ENCODE assay signal across 9 cellular contexts in the genomic region with DNA sequence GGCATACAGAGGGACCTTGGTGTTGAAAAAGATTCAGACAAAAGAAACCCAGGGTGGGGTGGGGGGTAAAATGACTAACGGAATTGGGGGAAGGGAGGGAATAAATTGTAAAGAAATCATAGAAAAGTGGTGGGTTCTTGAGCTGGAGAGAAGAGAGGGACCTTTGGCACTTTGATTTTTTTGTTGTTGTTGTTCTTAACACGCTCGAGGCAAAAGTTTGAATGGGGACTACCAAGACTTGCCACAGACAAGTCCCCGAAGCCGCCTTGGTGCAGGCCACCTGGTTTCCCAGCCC. TPM values are rescaled to one million over a fixed set of nuclear protein-coding genes. Genes with fewer than 3 reads are reported as not detected.
A peak's percentile ranks its signal among the peaks of the same experiment; 100 is the strongest.
DNase-seq lines count a peak whose midpoint lies in the region; ATAC-seq, FAIRE-seq and TF ChIP-seq lines count a peak whose summit lies in the region.
"Had no signal": no experiment of that assay in that cellular context is flagged by ENCODE, and none has a peak within 500 bp of the region (broad histone marks: within the 10 kb centered on the region; RNA-seq: fewer than 3 reads in every experiment).

No MANE protein-coding gene starts in this region.

- TF ChIP-seq POLR2A in K562 (conservative IDR thresholded peaks at IDR 0.05), result no peak
- TF ChIP-seq POLR2A in GM12892 (IDR thresholded peaks at IDR 0.05; ENCODE audit: low read depth, low read length), result no peak

- ATAC-seq in left cardiac atrium (no peak), K562 (no peak), GM21723 (IDR thresholded peaks at IDR 0.05; ENCODE audit: unreplicated experiment) (no peak)

- CTCF ChIA-PET in K562 (lab: Yijun Ruan, JAX; ENCODE audit: low intra/inter-chr PET ratio), result interaction anchor here (0.7 kb wide), 1 partner anchor 807 kb away, joined by 3 read pairs; no protein-coding TSS in a partner anchor

- H4K20me1 ChIP-seq in K562 (replicated peaks; ENCODE audit: control insufficient read depth, insufficient read depth, low read length), result no peaks in the 10 kb centered on the region

- no peaks in the 10 kb centered on the region for H3K36me3 ChIP-seq in left ventricle myocardium inferior
- H3K36me3 ChIP-seq in K562 (ENCODE audit: control insufficient read depth, insufficient read depth, low read length), result no peaks in the 10 kb centered on the region
- no peaks in the 10 kb centered on the region for H3K36me3 ChIP-seq in mesodermal cell (ENCODE audit: control insufficient read depth, insufficient read depth, low read length)
- H3K36me3 ChIP-seq: neutrophil had no signal

- no peak for TF ChIP-seq RAD21 in K562 (CRISPR knock-in tag; conservative IDR thresholded peaks at IDR 0.05 in 1 of 2, IDR thresholded peaks at IDR 0.05 in 1 of 2)

- H3K27me3 ChIP-seq in left ventricle myocardium inferior (ENCODE audit: low read depth), result peaks cover 98% of the 10 kb centered on the region
- peaks cover 11 to 28% of the 10 kb centered on the region in 2 experiments; a peak in 4 of 5 replicates for H3K27me3 ChIP-seq in K562 (ENCODE audit: control insufficient read depth in 2 of 2, insufficient read depth in 2 of 2, low read length in 2 of 2)

- 4% methylated on average over 4 of the region's 5 CpGs for WGBS in K562 (ENCODE audit: insufficient coverage, low coverage, missing lambda C conversion rate)
- 0 to 3% methylated on average over 5 of the region's 5 CpGs for WGBS in mesodermal cell (ENCODE audit: insufficient coverage in 2 of 2), 2 experiments

- H3K4me1 ChIP-seq in left ventricle myocardium inferior (peaks cover 43% of the 10 kb centered on the region), K562 (replicated peaks in 1 of 2; ENCODE audit: control insufficient read depth in 2 of 2, insufficient read depth in 2 of 2, low read length in 2 of 2) (peaks cover 5 to 36% of the 10 kb centered on the region in 2 experiments; a peak in 3 of 5 replicates), mesodermal cell (ENCODE audit: control insufficient read depth, insufficient read depth, low read length, poor library complexity, severe bottlenecking) (peaks cover 10% of the 10 kb centered on the region)

- peak overlapping the region; percentile 76 for H3K27ac ChIP-seq in left ventricle myocardium inferior (replicated peaks)
- no peak overlapping the region for H3K27ac ChIP-seq in K562 (ENCODE audit: extremely low read depth, low read depth, low read length)
- peak overlapping the region; percentile 68 for H3K27ac ChIP-seq in mesodermal cell (ENCODE audit: low read depth, low read length, severe bottlenecking)
- H3K27ac ChIP-seq: neutrophil had no signal

- no peaks in the 10 kb centered on the region for H3K79me2 ChIP-seq in K562 (ENCODE audit: control insufficient read depth, insufficient read depth, low read length)

- intact Hi-C loops in left ventricle myocardium inferior (cut with micrococcal nuclease), result no loop called here
- intact Hi-C loops in left cardiac atrium (cut with DNase I), result no loop called here
- intact Hi-C loops in K562 (cut with micrococcal nuclease), result loop anchor here (2.0 to 5.0 kb wide), 3 partner anchors 40 to 1159 kb away; no protein-coding TSS in a partner anchor

- peak overlapping the region; percentile 98; the same call in 1 of the 2 replicates for H2AFZ ChIP-seq in K562 (ENCODE audit: low read depth, low read length)

- H3K9ac ChIP-seq in K562 (ENCODE audit: insufficient read depth in 1 of 2, low read depth in 2 of 2, low read length in 2 of 2), result peak overlapping the region in 1 of 2 experiments; percentile 71; a peak in 1 of 4 replicates

- no peak for DNase-seq in left ventricle myocardium inferior
- no peak for DNase-seq in left cardiac atrium
- DNase-seq in K562 (ENCODE audit: extremely low read depth in 1 of 4, low spot score in 3 of 4), result no peak
- no peak for DNase-seq in NCI-H2107 treated with DMSO at 0.1 percent for 48 hours (lab: John Stamatoyannopoulos, UW; ENCODE audit: unreplicated experiment)
- no peak for DNase-seq in GM12892 (ENCODE audit: insufficient read length)
- no peak for DNase-seq in activated gamma-delta T cell treated with Interleukin-2 at 50 U/mL for 16 hours

- H3K9me3 ChIP-seq in left ventricle myocardium inferior (replicated peaks) (no peaks in the 10 kb centered on the region), K562 (replicated peaks; ENCODE audit: control insufficient read depth, insufficient read depth, low read depth, low read length) (no peaks in the 10 kb centered on the region), mesodermal cell (ENCODE audit: control insufficient read depth, low read length) (no peaks in the 10 kb centered on the region)
- H3K9me3 ChIP-seq: neutrophil had no signal

- no peak for TF ChIP-seq EP300 in K562 (IDR thresholded peaks at IDR 0.05; ENCODE audit: low read length)

- POLR2A ChIA-PET in K562 (lab: Yijun Ruan, JAX), result no interaction called here

- BruUV-seq in K562 (replicated peaks; lab: Mats Ljungman, UMichigan), result no TSS peak

- in situ Hi-C loops in K562 (cut with MboI), result loop anchor here (10.0 kb wide), 1 partner anchor 1117 kb away; no protein-coding TSS in a partner anchor

- no peaks in the 10 kb centered on the region for H3K9me1 ChIP-seq in K562 (ENCODE audit: control insufficient read depth, insufficient read depth, low read length)

- TF ChIP-seq CTCF in left ventricle myocardium inferior (IDR thresholded peaks at IDR 0.05; ENCODE audit: borderline replicate concordance), result no peak
- TF ChIP-seq CTCF in K562 (IDR thresholded peaks at IDR 0.05 in 2 of 3, conservative IDR thresholded peaks at IDR 0.05 in 1 of 3; ENCODE audit: insufficient read depth in 2 of 3, low read depth in 1 of 3, low read length in 3 of 3), result no peak

- FAIRE-seq in K562 (lab: Jason Lieb, UNC) (no peak), GM12892 (lab: Jason Lieb, UNC) (no peak)

- H3K4me3 ChIP-seq in left ventricle myocardium inferior, result peak overlapping the region; percentile 67
- H3K4me3 ChIP-seq in K562, result no peak overlapping the region
- peak overlapping the region; percentile 78 for H3K4me3 ChIP-seq in mesodermal cell (ENCODE audit: extremely low read depth, insufficient read depth, low read length, poor library complexity, severe bottlenecking)

- H3K4me2 ChIP-seq in K562 (ENCODE audit: insufficient read depth, low read length), result no peak overlapping the region

TF ChIP-seq in K562, 482 proteins besides CTCF, POLR2A, EP300 and RAD21:
- TF ChIP-seq POLR2G (IDR thresholded peaks at IDR 0.05; ENCODE audit: low read depth, low read length) (no peak), OTX1 (CRISPR knock-in tag; IDR thresholded peaks at IDR 0.05) (no peak), NFE2L1 (tag; IDR thresholded peaks at IDR 0.05; ENCODE audit: borderline replicate concordance, low read depth) (no peak), CBX8 (IDR thresholded peaks at IDR 0.05; ENCODE audit: borderline replicate concordance, extremely low read depth, low read depth, low read length, poor library complexity, severe bottlenecking) (peak; percentile 21)

RNA-seq across cellular contexts. Expression of a gene that starts 0.6 kb away (rescaled TPM):
- total RNA-seq in left ventricle myocardium inferior (25.2 TPM), left cardiac atrium (100 to 1,000 TPM in 1 of 2 donors, 10 to 100 TPM in 1; 94.1 to 195 TPM), K562 (2014; rRNA removed) (0.05 and 0.37 TPM in 2 replicates), K562 (2014; rRNA removed; fragmentation: Illumina TruSeq; extraction: Trizol) (0.06 and 0.07 TPM in 2 replicates), K562 (2015; rRNA removed; fragmentation: Illumina TruSeq; extraction: Trizol) (0.22 and 0.26 TPM in 2 replicates), K562 (2021) (0.29 and 0.33 TPM in 2 replicates)
- 0.05 and 0.16 TPM in 2 replicates for total RNA-seq in K562 (2011; cell fraction: chromatin; rRNA removed; ENCODE audit: low replicate concordance)
- total RNA-seq in K562 (2011; cell fraction: nucleolus; rRNA removed), result not detected in 2 replicates
- 0.07 TPM in 1 of 2 replicates, not detected in the other for total RNA-seq in K562 (2011; cell fraction: nucleoplasm; rRNA removed)
- polyA plus RNA-seq in K562 (2011; rRNA removed) (0.03 and 0.12 TPM in 2 replicates), K562 (2014; fragmentation: Illumina TruSeq; extraction: Trizol) (0.12 and 0.29 TPM in 2 replicates), K562 (2014; fragmentation: Nextera tagmentation; extraction: Ambion mirVana) (under 1 TPM; 0.01 to 0.04 TPM), K562 (2014; rRNA removed) (0.01 and 0.40 TPM in 2 replicates)
- 0.15 and 0.19 TPM in 2 replicates for polyA plus RNA-seq in K562 (2011; cell fraction: cytosol; rRNA removed)
- polyA plus RNA-seq in K562 (2011; cell fraction: nucleus; rRNA removed), result 0.04 and 0.17 TPM in 2 replicates
- polyA plus RNA-seq in K562 (2012), result 0.29 and 0.30 TPM in 2 replicates
- 0.46 and 0.60 TPM in 2 replicates for polyA minus RNA-seq in K562 (2011; rRNA and poly(A)+ RNA removed)
- not detected in 2 replicates for polyA minus RNA-seq in K562 (2011; cell fraction: cytosol; rRNA and poly(A)+ RNA removed)
- polyA minus RNA-seq in K562 (2011; cell fraction: nucleus; rRNA and poly(A)+ RNA removed), result 0.13 and 0.56 TPM in 2 replicates
- 178 TPM for polyA plus RNA-seq in mesodermal cell (2013, experiment 1 of 2)
- 171 TPM for polyA plus RNA-seq in mesodermal cell (2013, experiment 2 of 2)
- 0.47 TPM for polyA plus RNA-seq in GM12892 (2012; ENCODE audit: missing spikeins)

Comparison
In these comparisons a context has a peak if more than half of its experiments do, and no peak if none do; other contexts are left out.
1. RNA of a gene that starts 0.6 kb away (total RNA-seq): 94.1 to 195 TPM in left cardiac atrium and 25.2 TPM in left ventricle myocardium inferior (single experiment); 0.05 to 0.37 TPM in K562; every median in the first group is over 10 times any median in the second.